8 cellular contexts compared by ENCODE assay signal in genomic region chr14:38867561-38868150, GRCh38.
DNase-seq lines count a peak whose midpoint lies in the region; ATAC-seq, FAIRE-seq and TF ChIP-seq lines count a peak whose summit lies in the region.

No MANE protein-coding gene starts in this region.

- 29% methylated on average over 5 of the region's 5 CpGs for WGBS in HepG2 (ENCODE audit: low lambda C conversion rate)

- H3K4me1 Mint-ChIP-seq in CD4-positive, CD25-positive, alpha-beta regulatory T cell = no peaks in the 10 kb centered on the region

- in situ Hi-C loops in HepG2 (cut with HindIII; ENCODE audit: extremely low pct_ligation_motif_present, low pct_unique_long_range_greater_than_20kb) = loop anchor here (5.0 to 10.0 kb wide), 4 partner anchors 145 to 963 kb away; no protein-coding TSS in a partner anchor

- no peak for ATAC-seq in CD4-positive, CD25-positive, alpha-beta regulatory T cell (ENCODE audit: low read depth in 2 of 2)
- ATAC-seq in HG03342 (IDR thresholded peaks at IDR 0.05; ENCODE audit: unreplicated experiment) (peak; percentile 93), HepG2 (peak; percentile 92)

- H3K27ac ChIP-seq in CD4-positive, CD25-positive, alpha-beta regulatory T cell (ENCODE audit: insufficient read depth, low read length, poor library complexity, severe bottlenecking) = no peak overlapping the region
- no peak overlapping the region for H3K27ac ChIP-seq in coronary artery
- no peak overlapping the region for H3K27ac ChIP-seq in HepG2 (ENCODE audit: extremely low read length, insufficient read depth, low read length)

- no peaks in the 10 kb centered on the region for H4K20me1 ChIP-seq in HepG2 (ENCODE audit: insufficient read depth, low read length)

- no peak overlapping the region for H3K27ac Mint-ChIP-seq in CD4-positive, CD25-positive, alpha-beta regulatory T cell

- peak; percentile 11 to 69 (median 39) for DNase-seq in CD4-positive, CD25-positive, alpha-beta regulatory T cell
- DNase-seq in GM19240 (ENCODE audit: insufficient read length, low spot score) = peak; percentile 7
- peak; percentile 89 to 90 for DNase-seq in NCI-H446 (lab: John Stamatoyannopoulos, UW)
- peak; percentile 29 to 47 for DNase-seq in activated CD4-positive, alpha-beta T cell treated with anti-CD3 and anti-CD28 coated beads for 4 hours
- no peak for DNase-seq in coronary artery (ENCODE audit: low spot score)
- peak; percentile 91 for DNase-seq in HepG2 (ENCODE audit: low spot score)
- peak; percentile 36 for DNase-seq in stimulated activated CD8-positive, alpha-beta memory T cell treated with anti-CD3 and anti-CD28 coated beads, Interleukin-12 subunit alpha, Interleukin-12 subunit beta, amount 100 ng/mL, for 1 hour (ENCODE audit: low read depth)

- no peaks in the 10 kb centered on the region for H3K4me1 ChIP-seq in CD4-positive, CD25-positive, alpha-beta regulatory T cell (ENCODE audit: control insufficient read depth, insufficient read depth, low read length, poor library complexity, severe bottlenecking)
- H3K4me1 ChIP-seq in HepG2 (ENCODE audit: insufficient read depth, low read length) = peaks cover 19% of the 10 kb centered on the region

- no peaks in the 10 kb centered on the region for H3K27me3 ChIP-seq in CD4-positive, CD25-positive, alpha-beta regulatory T cell (ENCODE audit: control insufficient read depth, insufficient read depth, low read length)
- H3K27me3 ChIP-seq in HepG2 (ENCODE audit: control insufficient read depth in 1 of 2, insufficient read depth in 2 of 2, low read length in 2 of 2) = peaks cover 0 to 9% of the 10 kb centered on the region in 2 experiments; a peak in 2 of 5 replicates

- H3K4me2 ChIP-seq in HepG2 (ENCODE audit: low read depth, low read length) = no peak overlapping the region

- peak; percentile 84 for TF ChIP-seq RAD21 in HepG2 (CRISPR knock-in tag; IDR thresholded peaks at IDR 0.05)

- no peak overlapping the region for H3K4me3 ChIP-seq in CD4-positive, CD25-positive, alpha-beta regulatory T cell (ENCODE audit: low read depth, low read length)
- H3K4me3 ChIP-seq in coronary artery (no peak overlapping the region), HepG2 (replicated peaks in 1 of 3; ENCODE audit: insufficient read depth in 1 of 3, low read depth in 2 of 3, low read length in 3 of 3) (no peak overlapping the region)

- H2AFZ ChIP-seq in HepG2 (ENCODE audit: low read length) = no peak overlapping the region

- no peaks in the 10 kb centered on the region for H3K36me3 Mint-ChIP-seq in CD4-positive, CD25-positive, alpha-beta regulatory T cell

- CTCF ChIA-PET in HepG2 (lab: Yijun Ruan, JAX; ENCODE audit: low intra/inter-chr PET ratio, low total read pairs) = interaction anchor here (1.1 to 2.8 kb wide), 7 partner anchors 146 to 964 kb away, joined by 3 to 36 read pairs (median 6); no protein-coding TSS in a partner anchor

- no TSS peak for BruUV-seq in HepG2 (replicated peaks; lab: Mats Ljungman, UMichigan)

- no peak for TF ChIP-seq POLR2A in HepG2 (IDR thresholded peaks at IDR 0.05; ENCODE audit: insufficient read depth in 1 of 2, low read depth in 2 of 2, low read length in 2 of 2)

- no peaks in the 10 kb centered on the region for H3K79me2 ChIP-seq in HepG2 (ENCODE audit: insufficient read depth, low read length)

- intact Hi-C loops in HepG2 (cut with micrococcal nuclease; ENCODE audit: unreplicated experiment) = loop anchor here (1.0 to 5.0 kb wide), 9 partner anchors 15 to 1160 kb away; no protein-coding TSS in a partner anchor

- H3K9ac ChIP-seq in HepG2 (ENCODE audit: insufficient read depth, low read depth, low read length) = no peak overlapping the region

- peaks cover 2% of the 10 kb centered on the region for H3K27me3 Mint-ChIP-seq in CD4-positive, CD25-positive, alpha-beta regulatory T cell

- H3K9me3 ChIP-seq in CD4-positive, CD25-positive, alpha-beta regulatory T cell (ENCODE audit: control insufficient read depth in 2 of 2, low read length in 2 of 2) = no peaks in the 10 kb centered on the region
- no peaks in the 10 kb centered on the region for H3K9me3 ChIP-seq in HepG2 (ENCODE audit: low read length)

- no peak overlapping the region for H3K4me3 Mint-ChIP-seq in CD4-positive, CD25-positive, alpha-beta regulatory T cell

- FAIRE-seq in HepG2 (lab: Jason Lieb, UNC) = peak; percentile 95

- TF ChIP-seq CTCF in coronary artery (IDR thresholded peaks at IDR 0.05) (peak; percentile 60), HepG2 (CRISPR knock-in tag; IDR thresholded peaks at IDR 0.05) (peak; percentile 98)

- POLR2A ChIA-PET in HepG2 (lab: Yijun Ruan, JAX) = interaction anchor here (0.6 kb wide), 1 partner anchor 158 kb away, joined by 3 read pairs; no protein-coding TSS in a partner anchor

- H3K9me3 Mint-ChIP-seq in CD4-positive, CD25-positive, alpha-beta regulatory T cell = peaks cover 0 to 3% (median 0%) of the 10 kb centered on the region in 7 donors

- TF ChIP-seq EP300 in HepG2 (IDR thresholded peaks at IDR 0.05; ENCODE audit: low read depth in 2 of 2, low read length in 2 of 2) (no peak), HepG2 (CRISPR knock-in tag; IDR thresholded peaks at IDR 0.05; ENCODE audit: borderline replicate concordance) (no peak)

- no peaks in the 10 kb centered on the region for H3K36me3 ChIP-seq in CD4-positive, CD25-positive, alpha-beta regulatory T cell (ENCODE audit: control insufficient read depth, insufficient read depth, low read length)
- H3K36me3 ChIP-seq in HepG2 (replicated peaks in 1 of 2; ENCODE audit: control insufficient read depth in 1 of 2, insufficient read depth in 2 of 2, low read length in 2 of 2) = no peaks in the 10 kb centered on the region

TF ChIP-seq in HepG2, 621 proteins besides CTCF, POLR2A, EP300 and RAD21 (continues in another document):
- TF ChIP-seq AGO2 (optimal IDR thresholded peaks at IDR 0.05; ENCODE audit: low read depth, low read length) = no peak
- no peak for TF ChIP-seq HCFC1 (IDR thresholded peaks at IDR 0.05; ENCODE audit: low read depth, low read length)
- 0 out of 2 replicates have a peak, but pooled peaks have one; percentile 19 for TF ChIP-seq FOXP4 (CRISPR knock-in tag; IDR thresholded peaks at IDR 0.05)
- TF ChIP-seq ZFP90 (CRISPR knock-in tag; IDR thresholded peaks at IDR 0.05; ENCODE audit: borderline replicate concordance) = no peak
- TF ChIP-seq ZNF343 (CRISPR knock-in tag; IDR thresholded peaks at IDR 0.05) = no peak
- no peak for TF ChIP-seq TMF1 (CRISPR knock-in tag; IDR thresholded peaks at IDR 0.05; ENCODE audit: low read depth)
- no peak for TF ChIP-seq STAT5B (CRISPR knock-in tag; IDR thresholded peaks at IDR 0.05)
- TF ChIP-seq ZNF18 (CRISPR knock-in tag; IDR thresholded peaks at IDR 0.05; ENCODE audit: insufficient replicate concordance) = no peak
- TF ChIP-seq TGIF2 (CRISPR knock-in tag; IDR thresholded peaks at IDR 0.05) = no peak
- TF ChIP-seq ZSCAN21 (CRISPR knock-in tag; IDR thresholded peaks at IDR 0.05; ENCODE audit: borderline replicate concordance) = no peak
- TF ChIP-seq SOX6 (IDR thresholded peaks at IDR 0.05) = no peak
- 0 out of 2 replicates have a peak, but pooled peaks have one; percentile 35 for TF ChIP-seq SOX6 (CRISPR knock-in tag; IDR thresholded peaks at IDR 0.05)
- TF ChIP-seq TARDBP (CRISPR knock-in tag; IDR thresholded peaks at IDR 0.05) = peak; percentile 35; the same call in 1 of the 2 replicates
- TF ChIP-seq MED8 (CRISPR knock-in tag; IDR thresholded peaks at IDR 0.05; ENCODE audit: insufficient replicate concordance) = no peak
- no peak for TF ChIP-seq TOPORS (CRISPR knock-in tag; IDR thresholded peaks at IDR 0.05)
- peak; percentile 49; the same call in 1 of the 2 replicates for TF ChIP-seq ARNT2 (CRISPR knock-in tag; IDR thresholded peaks at IDR 0.05; ENCODE audit: low read depth)
- TF ChIP-seq TAF1 (CRISPR knock-in tag; IDR thresholded peaks at IDR 0.05) = no peak
- TF ChIP-seq NR2F6 (IDR thresholded peaks at IDR 0.05) = no peak
- peak; percentile 33; the same call in 1 of the 2 replicates for TF ChIP-seq NR2F6 (CRISPR knock-in tag; IDR thresholded peaks at IDR 0.05)
- peak; percentile 58 for TF ChIP-seq SALL1 (CRISPR knock-in tag; IDR thresholded peaks at IDR 0.05)

Comparison
In these comparisons a context has a peak if more than half of its experiments do, and no peak if none do; other contexts are left out.
1. ATAC-seq: peak in HG03342 (single experiment) and HepG2 (single experiment); none in CD4-positive, CD25-positive, alpha-beta regulatory T cell (0 of 2).